Comparison of ENCODE assay signal across 26 cellular contexts in the genomic region with DNA sequence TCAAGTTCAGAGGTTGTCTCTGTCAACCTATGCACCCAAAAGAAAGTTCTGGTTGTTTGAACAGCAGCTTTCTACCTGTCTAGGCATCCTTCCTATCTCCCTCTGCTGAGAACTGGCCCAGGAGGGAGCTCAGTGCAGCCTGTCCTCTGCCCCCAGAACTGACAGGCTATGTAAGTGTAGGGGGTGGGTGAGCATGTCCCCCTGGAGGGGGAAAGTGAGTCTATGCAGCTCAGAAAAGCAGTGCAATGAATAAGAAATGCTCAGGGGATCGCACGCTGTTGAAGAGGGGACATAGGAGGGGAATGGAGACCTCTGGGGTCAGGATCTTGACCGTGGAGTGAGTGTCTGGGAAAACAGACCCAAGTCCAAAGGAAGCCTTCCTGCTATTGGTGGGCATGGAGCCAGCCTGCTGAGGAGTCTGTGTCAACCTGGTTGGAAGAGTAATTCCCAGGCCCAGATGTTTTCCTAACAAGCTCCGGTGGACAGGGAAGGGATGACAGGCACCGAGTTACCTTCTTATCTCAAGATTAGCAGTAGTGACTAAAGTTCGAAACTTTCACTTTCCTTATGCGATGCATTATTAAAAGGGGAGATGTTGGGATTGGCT. TPM values are rescaled to one million over a fixed set of nuclear protein-coding genes. Genes with fewer than 3 reads are reported as not detected.
A peak's percentile ranks its signal among the peaks of the same experiment; 100 is the strongest.
DNase-seq lines count a peak whose midpoint lies in the region; ATAC-seq and TF ChIP-seq lines count a peak whose summit lies in the region.
"Had no signal": no experiment of that assay in that cellular context is flagged by ENCODE, and none has a peak within 500 bp of the region (broad histone marks: within the 10 kb centered on the region; RNA-seq: fewer than 3 reads in every experiment).

No MANE protein-coding gene starts in this region.

- no peaks in the 10 kb centered on the region for H3K4me1 Mint-ChIP-seq in activated T-cell treated with anti-CD3 and anti-CD28 coated beads, Interleukin-2, amount 50 U/mL, for 72 hours (ENCODE audit: low read depth)

- H3K36me3 Mint-ChIP-seq in activated T-cell treated with anti-CD3 and anti-CD28 coated beads, Interleukin-2, amount 50 U/mL, for 72 hours (ENCODE audit: insufficient read depth in 2 of 2): no peaks in the 10 kb centered on the region
- H3K36me3 Mint-ChIP-seq: activated CD4-positive, alpha-beta memory T cell treated with anti-CD3 and anti-CD28 coated beads for 36 hours; stimulated activated naive B cell treated with anti-CD40 and anti-IgM and Interleukin-4, amounts not matched to agents 10 μg/mL and 1 μg/mL and 100 μg/mL, for 72 hours had no signal

- H3K9me3 ChIP-seq in MM.1S (replicated peaks; ENCODE audit: insufficient read depth, low read length) (no peaks in the 10 kb centered on the region), sigmoid colon (no peaks in the 10 kb centered on the region)
- H3K9me3 ChIP-seq: adrenal gland, testis had no signal

- H2AFZ ChIP-seq in MM.1S (ENCODE audit: low read length): no peak overlapping the region

- H3K9me2 ChIP-seq in MM.1S (replicated peaks; ENCODE audit: insufficient read depth, low read length): no peaks in the 10 kb centered on the region

- TF ChIP-seq EP300 in sigmoid colon (IDR thresholded peaks at IDR 0.05): no peak

- H3K4me1 ChIP-seq in MM.1S (ENCODE audit: low read length): peaks cover 47% of the 10 kb centered on the region
- peaks cover 0 to 8% (median 4%) of the 10 kb centered on the region in 4 donors for H3K4me1 ChIP-seq in sigmoid colon

- H3K36me3 ChIP-seq in MM.1S (replicated peaks; ENCODE audit: insufficient read depth, low read length) (no peaks in the 10 kb centered on the region), sigmoid colon (peaks cover 4 to 20% (median 7%) of the 10 kb centered on the region in 4 donors)

- TF ChIP-seq POLR2A in sigmoid colon (IDR thresholded peaks at IDR 0.05): no peak

- H3F3A ChIP-seq in MM.1S (ENCODE audit: insufficient read depth, low read length): peaks cover 16% of the 10 kb centered on the region

- peak overlapping the region; percentile 52; the same call in 1 of the 2 replicates for H3K4me2 ChIP-seq in MM.1S (ENCODE audit: low read depth, low read length)

- 30 to 75% methylated on average over 7 of the region's 7 CpGs for WGBS in sigmoid colon, 2 donors

- H3K27me3 ChIP-seq in MM.1S (replicated peaks; ENCODE audit: insufficient read depth, low read length) (no peaks in the 10 kb centered on the region), sigmoid colon (no peaks in the 10 kb centered on the region)
- H3K27me3 ChIP-seq: adrenal gland, testis had no signal

- H3K27ac Mint-ChIP-seq in activated T-cell treated with anti-CD3 and anti-CD28 coated beads, Interleukin-2, amount 50 U/mL, for 72 hours: no peak overlapping the region
- H3K27ac Mint-ChIP-seq: activated CD4-positive, alpha-beta memory T cell treated with anti-CD3 and anti-CD28 coated beads for 36 hours; stimulated activated naive B cell treated with anti-CD40 and anti-IgM and Interleukin-4, amounts not matched to agents 10 μg/mL and 1 μg/mL and 100 μg/mL, for 72 hours had no signal

- H3K4me3 ChIP-seq in MM.1S (ENCODE audit: low read length) (no peak overlapping the region), sigmoid colon (no peak overlapping the region)
- H3K4me3 ChIP-seq: adrenal gland, SK-N-MC, testis had no signal

- H3K9ac ChIP-seq in MM.1S (ENCODE audit: low read length): no peak overlapping the region

- peaks cover 43% of the 10 kb centered on the region for H3K27me3 Mint-ChIP-seq in activated T-cell treated with anti-CD3 and anti-CD28 coated beads, Interleukin-2, amount 50 U/mL, for 72 hours (ENCODE audit: low read depth)

- intact Hi-C loops in left ventricle myocardium superior (cut with micrococcal nuclease): no loop called here
- intact Hi-C loops in sigmoid colon (cut with DNase I): no loop called here

- no peaks in the 10 kb centered on the region for H4K20me1 ChIP-seq in MM.1S (ENCODE audit: insufficient read depth, low read length)

- H3K9me3 Mint-ChIP-seq in activated T-cell treated with anti-CD3 and anti-CD28 coated beads, Interleukin-2, amount 50 U/mL, for 72 hours: no peaks in the 10 kb centered on the region
- H3K9me3 Mint-ChIP-seq: activated CD4-positive, alpha-beta memory T cell treated with anti-CD3 and anti-CD28 coated beads for 36 hours had no signal

- no peak overlapping the region for H3K4me3 Mint-ChIP-seq in activated T-cell treated with anti-CD3 and anti-CD28 coated beads, Interleukin-2, amount 50 U/mL, for 72 hours
- H3K4me3 Mint-ChIP-seq: activated CD4-positive, alpha-beta memory T cell treated with anti-CD3 and anti-CD28 coated beads for 36 hours; nephron; stimulated activated naive B cell treated with anti-CD40 and anti-IgM and Interleukin-4, amounts not matched to agents 10 μg/mL and 1 μg/mL and 100 μg/mL, for 72 hours had no signal

- DNase-seq in DMS 273 (lab: John Stamatoyannopoulos, UW; ENCODE audit: unreplicated experiment): peak; percentile 16
- DNase-seq in DMS 273 treated with DMSO at 0.1 percent for 48 hours (lab: John Stamatoyannopoulos, UW): no peak
- no peak for DNase-seq in MM.1S
- DNase-seq in left ventricle myocardium superior: peak; percentile 43
- DNase-seq in sigmoid colon: peak; percentile 62
- DNase-seq in activated T-cell treated with anti-CD3 and anti-CD28 coated beads, Interleukin-2, amount 50 U/mL, for 72 hours: no peak
- no peak for DNase-seq in OCI-M2 (lab: John Stamatoyannopoulos, UW; ENCODE audit: unreplicated experiment)
- DNase-seq: activated CD4-positive, alpha-beta memory T cell treated with anti-CD3 and anti-CD28 coated beads for 36 hours; activated gamma-delta T cell; dermis blood vessel endothelial cell; DND-41; glutamatergic neuron; midbrain; NCI-H1417; NCI-H2081 treated with DMSO at 0.1 percent for 48 hours; NCI-H446 treated with DMSO at 0.1 percent for 48 hours; NK-92 treated with Interleukin-12 subunit alpha and Interleukin-12 subunit beta, amount 100 ng/mL, for 24 hours; stimulated activated CD4-positive, alpha-beta T cell treated with anti-CD3 and anti-CD28 coated beads, Interleukin-1b, Interleukin-23, amount 100 ng/mL, for 48 hours; stimulated activated naive B cell treated with anti-CD40 and anti-IgM and Interleukin-4, amounts not matched to agents 10 μg/mL and 1 μg/mL and 100 μg/mL, for 72 hours; testis had no signal

- ATAC-seq in left ventricle myocardium superior (peak; percentile 30), HG03025 (IDR thresholded peaks at IDR 0.05; ENCODE audit: low FRiP score, unreplicated experiment) (no peak)
- ATAC-seq in activated T-cell treated with anti-CD3 and anti-CD28 coated beads, Interleukin-2, amount 50 U/mL, for 72 hours (replicated peaks in 1 of 2): no peak
- ATAC-seq: stimulated activated naive B cell treated with anti-CD40 and anti-IgM and Interleukin-4, amounts not matched to agents 10 μg/mL and 1 μg/mL and 100 μg/mL, for 72 hours had no signal

- no peaks in the 10 kb centered on the region for H3K79me2 ChIP-seq in MM.1S (ENCODE audit: low read length)

- no peak for TF ChIP-seq CTCF in MM.1S (IDR thresholded peaks at IDR 0.05; ENCODE audit: low read length)
- no peak for TF ChIP-seq CTCF in sigmoid colon (IDR thresholded peaks at IDR 0.05)

- peak overlapping the region; percentile 33; the same call in 1 of the 2 replicates for H3K27ac ChIP-seq in MM.1S (ENCODE audit: low read length)
- H3K27ac ChIP-seq in sigmoid colon: no peak overlapping the region
- H3K27ac ChIP-seq: 22Rv1, adrenal gland, SK-N-MC, testis had no signal

RNA-seq across cellular contexts. Expression of a gene that starts 26.1 kb away (rescaled TPM):
- total RNA-seq in left ventricle myocardium superior: not detected
- total RNA-seq in sigmoid colon: 1 to 10 TPM in 1 of 4 donors, under 1 TPM in 1, not detected in 2; 0.27 to 1.1 TPM
- 1 to 10 TPM in 1 of 3 donors, under 1 TPM in 2; 0.70 to 1.8 (median 0.92) TPM for polyA plus RNA-seq in sigmoid colon
- total RNA-seq in activated T-cell treated with anti-CD3 and anti-CD28 coated beads, Interleukin-2, amount 50 U/mL, for 72 hours: under 1 TPM in 1 of 2 donors, not detected in 1; 0.49 TPM
- total RNA-seq: activated CD4-positive, alpha-beta memory T cell treated with anti-CD3 and anti-CD28 coated beads for 36 hours; bronchial epithelial cell had no signal

Comparison
In these comparisons a context has a peak if more than half of its experiments do, and no peak if none do; other contexts are left out.
1. DNase-seq: peak in DMS 273 (single experiment), left ventricle myocardium superior (single experiment) and sigmoid colon (single experiment); none in DMS 273 treated with DMSO at 0.1 percent for 48 hours (single experiment), MM.1S (single experiment), activated T-cell treated with anti-CD3 and anti-CD28 coated beads, Interleukin-2, amount 50 U/mL, for 72 hours (0 of 2) and OCI-M2 (single experiment).